ENCODE assay signal across 3 cellular contexts in genomic region chr19:49474545-49474930, GRCh38.
TF ChIP-seq lines count a peak whose summit lies in the region.

No MANE protein-coding gene starts in this region.

TF ChIP-seq in PFSK-1, 5 proteins besides CTCF, POLR2A, EP300 and RAD21:
- no peak for TF ChIP-seq FOXP2 (optimal IDR thresholded peaks at IDR 0.05; ENCODE audit: borderline replicate concordance, extremely low read depth, extremely low read length, insufficient read depth)
- TF ChIP-seq TAF1 (IDR thresholded peaks at IDR 0.05; ENCODE audit: borderline replicate concordance, insufficient read depth, low read length), result peak; percentile 32; the same call in 1 of the 2 replicates

TF ChIP-seq in endothelial cell of umbilical vein, 7 proteins besides CTCF, POLR2A, EP300 and RAD21:
- TF ChIP-seq MYC (IDR thresholded peaks at IDR 0.05; ENCODE audit: low read depth, low read length), result no peak
- TF ChIP-seq EZH2 (IDR thresholded peaks at IDR 0.05; ENCODE audit: borderline replicate concordance, low read depth, low read length, severe bottlenecking), result no peak
- TF ChIP-seq GATA2 (IDR thresholded peaks at IDR 0.05; ENCODE audit: insufficient read depth, insufficient read length, low read depth, low read length), result no peak
- no peak for TF ChIP-seq POLR2AphosphoS5 (IDR thresholded peaks at IDR 0.05; ENCODE audit: insufficient read depth, low read depth, low read length)
- TF ChIP-seq MAX (IDR thresholded peaks at IDR 0.05; ENCODE audit: insufficient read depth, insufficient read length), result no peak
- no peak for TF ChIP-seq JUN (IDR thresholded peaks at IDR 0.05; ENCODE audit: borderline replicate concordance, insufficient read depth, insufficient read length, low read depth)
- no peak for TF ChIP-seq FOS (IDR thresholded peaks at IDR 0.05; ENCODE audit: borderline replicate concordance, insufficient read depth, low read length)

TF ChIP-seq in HEK293T, 16 proteins besides CTCF, POLR2A, EP300 and RAD21:
- TF ChIP-seq ZNF384 (IDR thresholded peaks at IDR 0.05) (no peak), L3MBTL2 (conservative IDR thresholded peaks at IDR 0.05) (no peak), LEF1 (IDR thresholded peaks at IDR 0.05; ENCODE audit: borderline replicate concordance) (no peak), ARNT (IDR thresholded peaks at IDR 0.05) (no peak)
